ENCODE assay signal across 23 cellular contexts in the genomic region with DNA sequence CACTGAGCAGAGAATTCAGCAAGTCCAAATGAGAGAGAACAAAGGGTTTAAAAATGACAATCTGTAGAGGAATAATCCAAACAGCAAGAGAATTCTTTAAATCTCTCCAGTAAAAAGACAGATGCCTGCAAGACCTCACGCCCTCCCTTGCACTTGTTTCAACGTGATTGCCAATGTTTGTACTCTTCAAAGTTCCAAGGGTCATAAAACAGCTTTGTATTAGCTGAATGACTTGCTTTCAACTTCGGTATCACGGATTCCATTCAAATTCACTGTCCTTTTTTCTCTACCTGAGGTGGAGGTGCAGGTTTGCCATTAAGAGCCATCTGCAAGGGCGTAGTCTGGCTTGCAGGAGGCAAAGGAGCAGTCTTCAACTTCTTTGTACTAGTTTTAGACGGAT. TPM values are rescaled to one million over a fixed set of nuclear protein-coding genes. Genes with fewer than 3 reads are reported as not detected.
DNase-seq lines count a peak whose midpoint lies in the region; ATAC-seq, FAIRE-seq and TF ChIP-seq lines count a peak whose summit lies in the region.
"Had no signal": no experiment of that assay in that cellular context is flagged by ENCODE, and none has a peak within 500 bp of the region (broad histone marks: within the 10 kb centered on the region; RNA-seq: fewer than 3 reads in every experiment).

No MANE protein-coding gene starts in this region.

- in situ Hi-C loops in ACHN (cut with HindIII; ENCODE audit: low pct_ligation_motif_present, low pct_unique_long_range_greater_than_20kb, low sequenced_read_pairs), result no loop called here

- no peak overlapping the region for H2AK5ac ChIP-seq in mesenchymal stem cell (ENCODE audit: low read length, severe bottlenecking)

- H4K8ac ChIP-seq in mesenchymal stem cell (ENCODE audit: low read length), result no peak overlapping the region

- no peak overlapping the region for H2BK15ac ChIP-seq in mesenchymal stem cell (ENCODE audit: low read depth, poor library complexity, severe bottlenecking)

- WGBS in hepatocyte (ENCODE audit: low lambda C conversion rate, missing lambda C conversion rate), result 71% methylated on average over 6 of the region's 6 CpGs
- WGBS in mesenchymal stem cell, result over 99% methylated on average over 5 of the region's 6 CpGs

- no peak overlapping the region for H2BK5ac ChIP-seq in mesenchymal stem cell (ENCODE audit: low read depth, low read length, poor library complexity, severe bottlenecking)

- no peaks in the 10 kb centered on the region for H3K9me3 Mint-ChIP-seq in activated T-cell treated with anti-CD3 and anti-CD28 coated beads, Interleukin-2, amount 50 U/mL, for 24 hours
- H3K9me3 Mint-ChIP-seq in naive thymus-derived CD4-positive, alpha-beta T cell, result peaks cover 0 to 1% (median 0%) of the 10 kb centered on the region in 11 donors
- H3K9me3 Mint-ChIP-seq: HFFc6 had no signal

- no peak overlapping the region for H3K14ac ChIP-seq in mesenchymal stem cell (ENCODE audit: low read length in 2 of 2)

- H3K23ac ChIP-seq in mesenchymal stem cell (ENCODE audit: low read length in 2 of 2), result no peak overlapping the region

- no peak overlapping the region for H3K9ac ChIP-seq in mesenchymal stem cell (ENCODE audit: low read length)
- H3K9ac ChIP-seq: GM23248 had no signal

- H3K18ac ChIP-seq in mesenchymal stem cell (ENCODE audit: low read depth in 1 of 2, low read length in 2 of 2), result no peak overlapping the region

- H3K9me2 ChIP-seq in hepatocyte (replicated peaks; ENCODE audit: insufficient read depth), result no peaks in the 10 kb centered on the region

- no peak overlapping the region for H3K4me3 ChIP-seq in hepatocyte
- no peak overlapping the region for H3K4me3 ChIP-seq in naive thymus-derived CD4-positive, alpha-beta T cell (ENCODE audit: low read length)
- no peak overlapping the region for H3K4me3 ChIP-seq in mesenchymal stem cell (ENCODE audit: insufficient read depth in 1 of 2, low read depth in 1 of 2, low read length in 2 of 2)
- H3K4me3 ChIP-seq in WERI-Rb-1 (ENCODE audit: low read depth, low read length), result no peak overlapping the region
- H3K4me3 ChIP-seq: GM23248, HAP-1 had no signal

- H3K9me3 ChIP-seq in hepatocyte (ENCODE audit: low read depth) (peaks cover under 1% of the 10 kb centered on the region), mesenchymal stem cell (ENCODE audit: control insufficient read depth, low read length) (no peaks in the 10 kb centered on the region), WERI-Rb-1 (ENCODE audit: severe bottlenecking) (no peaks in the 10 kb centered on the region)
- no peaks in the 10 kb centered on the region for H3K9me3 ChIP-seq in naive thymus-derived CD4-positive, alpha-beta T cell (ENCODE audit: control insufficient read depth in 2 of 3, low read length in 3 of 3)
- H3K9me3 ChIP-seq: HAP-1 had no signal

- POLR2A ChIA-PET in naive thymus-derived CD4-positive, alpha-beta T cell (lab: Charles Lee), result no interaction called here

- H4K20me1 ChIP-seq in hepatocyte (ENCODE audit: insufficient read depth, poor library complexity, severe bottlenecking), result no peaks in the 10 kb centered on the region

- no peak overlapping the region for H3K4me3 Mint-ChIP-seq in activated T-cell treated with anti-CD3 and anti-CD28 coated beads, Interleukin-2, amount 50 U/mL, for 24 hours
- no peak overlapping the region for H3K4me3 Mint-ChIP-seq in naive thymus-derived CD4-positive, alpha-beta T cell
- H3K4me3 Mint-ChIP-seq: HFFc6 had no signal

- intact Hi-C loops in naive thymus-derived CD4-positive, alpha-beta T cell (cut with micrococcal nuclease), result loop anchor here (5.0 to 10.0 kb wide), 2 partner anchors 93 to 360 kb away; partner anchors contain the start of gene PGAP2 (in 1 of the 2)

- no peak for ATAC-seq in naive thymus-derived CD4-positive, alpha-beta T cell

- no peak overlapping the region for H2AFZ ChIP-seq in hepatocyte
- no peak overlapping the region for H2AFZ ChIP-seq in mesenchymal stem cell (ENCODE audit: low read depth, low read length)
- H2AFZ ChIP-seq: GM23248 had no signal

- H2BK12ac ChIP-seq in mesenchymal stem cell (ENCODE audit: low read length in 2 of 2), result no peak overlapping the region

- H3K4me1 ChIP-seq in hepatocyte (ENCODE audit: insufficient read depth), result peaks cover 7% of the 10 kb centered on the region
- H3K4me1 ChIP-seq in naive thymus-derived CD4-positive, alpha-beta T cell (ENCODE audit: control insufficient read depth in 2 of 2, insufficient read depth in 2 of 2, low read length in 2 of 2), result no peaks in the 10 kb centered on the region
- no peaks in the 10 kb centered on the region for H3K4me1 ChIP-seq in mesenchymal stem cell (ENCODE audit: control insufficient read depth, insufficient read depth, low read depth, low read length)
- H3K4me1 ChIP-seq: HAP-1 had no signal

- CTCF ChIA-PET in naive thymus-derived CD4-positive, alpha-beta T cell (lab: Charles Lee), result no interaction called here

- H3K79me2 ChIP-seq in hepatocyte, result peaks cover 11% of the 10 kb centered on the region

- FAIRE-seq in RCC 7860 (lab: Jason Lieb, UNC), result no peak
- FAIRE-seq: D721Med, GM18507, HTR-8/SVneo had no signal

- peak overlapping the region; percentile 40 for H3K4me2 ChIP-seq in hepatocyte
- H3K4me2 ChIP-seq in mesenchymal stem cell (ENCODE audit: low read length, poor library complexity, severe bottlenecking), result no peak overlapping the region

- H3K4ac ChIP-seq in mesenchymal stem cell (ENCODE audit: low read depth in 1 of 2, low read length in 2 of 2), result no peak overlapping the region

- H3K4me1 Mint-ChIP-seq in activated T-cell treated with anti-CD3 and anti-CD28 coated beads, Interleukin-2, amount 50 U/mL, for 24 hours (ENCODE audit: low read depth), result peaks cover 4% of the 10 kb centered on the region
- H3K4me1 Mint-ChIP-seq in naive thymus-derived CD4-positive, alpha-beta T cell, result peaks cover 0 to 5% (median 0%) of the 10 kb centered on the region in 7 donors

- H3K36me3 ChIP-seq in hepatocyte (replicated peaks; ENCODE audit: insufficient read depth, low read depth) (no peaks in the 10 kb centered on the region), mesenchymal stem cell (ENCODE audit: control insufficient read depth in 1 of 2, insufficient read depth in 2 of 2, low read depth in 1 of 2, low read length in 2 of 2) (peaks cover 26 to 91% of the 10 kb centered on the region in 2 experiments), WERI-Rb-1 (peaks cover 89% of the 10 kb centered on the region)
- H3K36me3 ChIP-seq in naive thymus-derived CD4-positive, alpha-beta T cell (ENCODE audit: control insufficient read depth in 2 of 3, insufficient read depth in 3 of 3, low read length in 3 of 3), result peaks cover 21 to 77% (median 25%) of the 10 kb centered on the region in 3 experiments

- H3K27me3 Mint-ChIP-seq in activated T-cell treated with anti-CD3 and anti-CD28 coated beads, Interleukin-2, amount 50 U/mL, for 24 hours, result no peaks in the 10 kb centered on the region
- no peaks in the 10 kb centered on the region for H3K27me3 Mint-ChIP-seq in naive thymus-derived CD4-positive, alpha-beta T cell

- no peak overlapping the region for H4K91ac ChIP-seq in mesenchymal stem cell (ENCODE audit: low read length)

- H3K27ac ChIP-seq in hepatocyte, result no peak overlapping the region
- peak overlapping the region; percentile 32 for H3K27ac ChIP-seq in naive thymus-derived CD4-positive, alpha-beta T cell (ENCODE audit: low read depth, low read length)
- H3K27ac ChIP-seq in mesenchymal stem cell (ENCODE audit: low read length, poor library complexity, severe bottlenecking), result no peak overlapping the region
- no peak overlapping the region for H3K27ac ChIP-seq in WERI-Rb-1
- H3K27ac ChIP-seq: GM23248, RWPE1 had no signal

- H3K27me3 ChIP-seq in hepatocyte (no peaks in the 10 kb centered on the region), mesenchymal stem cell (ENCODE audit: control insufficient read depth in 1 of 2, insufficient read depth in 1 of 2, low read length in 2 of 2) (no peaks in the 10 kb centered on the region), WERI-Rb-1 (ENCODE audit: insufficient read depth, low read depth, severe bottlenecking) (no peaks in the 10 kb centered on the region)
- H3K27me3 ChIP-seq in naive thymus-derived CD4-positive, alpha-beta T cell (ENCODE audit: control insufficient read depth in 2 of 2, insufficient read depth in 2 of 2, low read length in 2 of 2), result no peaks in the 10 kb centered on the region

- H3K27ac Mint-ChIP-seq in activated T-cell treated with anti-CD3 and anti-CD28 coated beads, Interleukin-2, amount 50 U/mL, for 24 hours, result peak overlapping the region; percentile 9
- peak overlapping the region in 1 of 9 donors; percentile 17 for H3K27ac Mint-ChIP-seq in naive thymus-derived CD4-positive, alpha-beta T cell
- H3K27ac Mint-ChIP-seq: HFFc6 had no signal

- H2BK120ac ChIP-seq in mesenchymal stem cell (ENCODE audit: low read depth, low read length), result no peak overlapping the region

- H3K79me1 ChIP-seq in mesenchymal stem cell (replicated peaks; ENCODE audit: low read length, poor library complexity, severe bottlenecking), result peaks cover 22% of the 10 kb centered on the region

- H3K36me3 Mint-ChIP-seq in activated T-cell treated with anti-CD3 and anti-CD28 coated beads, Interleukin-2, amount 50 U/mL, for 24 hours (ENCODE audit: low read depth), result peaks cover 93% of the 10 kb centered on the region
- peaks cover 11 to 58% (median 23%) of the 10 kb centered on the region in 5 donors for H3K36me3 Mint-ChIP-seq in naive thymus-derived CD4-positive, alpha-beta T cell

- no peak for DNase-seq in activated T-cell treated with anti-CD3 and anti-CD28 coated beads, Interleukin-2, amount 50 U/mL, for 24 hours
- DNase-seq in activated T-cell treated with anti-CD3 and anti-CD28 coated beads, Interleukin-2, amount 50 U/mL, for 48 hours, result no peak
- DNase-seq in hepatocyte (ENCODE audit: low spot score) (peak; percentile 31), mesenchymal stem cell (no peak), RCC 7860 (ENCODE audit: low spot score) (no peak), WERI-Rb-1 (no peak), ACHN (no peak)
- DNase-seq in naive thymus-derived CD4-positive, alpha-beta T cell, result no peak
- DNase-seq: 8988T, GM23248, HFFc6, NCI-H1092, NCI-H1436, NCI-H187, NCI-H2081 treated with DMSO at 0.1 percent for 48 hours, NCI-H446 treated with DMSO at 0.1 percent for 48 hours, NCI-H526 treated with DMSO at 0.1 percent for 48 hours, SHP77 had no signal

- TF ChIP-seq CTCF in hepatocyte (IDR thresholded peaks at IDR 0.05; ENCODE audit: poor library complexity) (no peak), WERI-Rb-1 (IDR thresholded peaks at IDR 0.05; ENCODE audit: low read depth, low read length) (no peak)

RNA-seq across cellular contexts. Expression of gene CHRNA10, which starts 41.1 kb away (rescaled TPM):
- 0.64 TPM in 1 of 2 replicates, not detected in the other for total RNA-seq in hepatocyte
- polyA plus RNA-seq in hepatocyte, result 0.53 and 1.6 TPM in 2 replicates
- 1 to 10 TPM in 3 of 5 experiments, under 1 TPM in 2; 0.56 to 5.8 (median 2.5) TPM for total RNA-seq in naive thymus-derived CD4-positive, alpha-beta T cell
- under 1 TPM in 1 of 2 donors, not detected in 1; 0.24 TPM for polyA plus RNA-seq in naive thymus-derived CD4-positive, alpha-beta T cell
- 0.28 TPM for polyA plus RNA-seq in mesenchymal stem cell (2013, experiment 1 of 2)
- polyA plus RNA-seq in mesenchymal stem cell (2013, experiment 2 of 2), result 0.32 TPM
